8 cellular contexts compared by ENCODE assay signal in genomic region chr18:9915291-9916066, GRCh38. TPM values are rescaled to one million over a fixed set of nuclear protein-coding genes. Genes with fewer than 3 reads are reported as not detected.
A peak's percentile ranks its signal among the peaks of the same experiment; 100 is the strongest.
DNase-seq lines count a peak whose midpoint lies in the region; ATAC-seq and TF ChIP-seq lines count a peak whose summit lies in the region.

No MANE protein-coding gene starts in this region.

- intact Hi-C loops in CD4-positive, alpha-beta memory T cell (cut with micrococcal nuclease): loop anchor here (1.0 to 2.0 kb wide), 3 partner anchors 11 to 779 kb away; partner anchors contain the start of genes ANKRD12 and TWSG1
- intact Hi-C loops in OCI-LY7 (cut with micrococcal nuclease; ENCODE audit: unreplicated experiment) (loop anchor here (2.0 kb wide), 1 partner anchor 301 kb away; the partner anchor contains the start of gene PPP4R1), posterior vena cava (cut with DNase I) (loop anchor here in 1 of 2 donors (10.0 kb wide), 1 partner anchor 201 kb away; no protein-coding TSS in a partner anchor)

- no peaks in the 10 kb centered on the region for H3K27me3 Mint-ChIP-seq in CD4-positive, alpha-beta memory T cell
- H3K27me3 Mint-ChIP-seq in endodermal cell (ENCODE audit: insufficient read depth): peaks cover 6% of the 10 kb centered on the region

- H3K36me3 Mint-ChIP-seq in CD4-positive, alpha-beta memory T cell: peaks cover 0 to 9% of the 10 kb centered on the region in 2 donors
- no peaks in the 10 kb centered on the region for H3K36me3 Mint-ChIP-seq in endodermal cell (ENCODE audit: low read depth)

- no peaks in the 10 kb centered on the region for H3K27me3 ChIP-seq in CD4-positive, alpha-beta memory T cell (ENCODE audit: insufficient read depth, low read length)
- peaks cover 4% of the 10 kb centered on the region for H3K27me3 ChIP-seq in endodermal cell (ENCODE audit: control insufficient read depth, insufficient read depth, low read length, poor library complexity, severe bottlenecking)
- no peaks in the 10 kb centered on the region for H3K27me3 ChIP-seq in neuron (ENCODE audit: insufficient read depth, low read length)

- H3K4me3 ChIP-seq in CD4-positive, alpha-beta memory T cell (ENCODE audit: low read length in 2 of 2): peak overlapping the region; percentile 26 to 79
- H3K4me3 ChIP-seq in OCI-LY7 (ENCODE audit: low read depth, low read length, poor library complexity, severe bottlenecking) (peak overlapping the region; percentile 99), endodermal cell (ENCODE audit: low read length) (peak overlapping the region; percentile 87), neuron (ENCODE audit: low read length) (peak overlapping the region; percentile 70)

- 34 to 54% methylated on average over 4 to 5 of the region's 5 CpGs for WGBS in endodermal cell (ENCODE audit: insufficient coverage in 1 of 2, insufficient read length in 1 of 2), 2 experiments

- peak overlapping the region; percentile 71 for H3K9ac ChIP-seq in endodermal cell (ENCODE audit: extremely low read depth, low read length, poor library complexity, severe bottlenecking)

- H3K9me3 Mint-ChIP-seq in CD4-positive, alpha-beta memory T cell: peaks cover 0 to 2% (median 0%) of the 10 kb centered on the region in 8 donors
- no peaks in the 10 kb centered on the region for H3K9me3 Mint-ChIP-seq in endodermal cell

- CTCF ChIA-PET in CD4-positive, alpha-beta memory T cell (lab: Charles Lee; ENCODE audit: partially characterized antibody): interaction anchor here (0.9 to 1.5 kb wide), 3 partner anchors 11 to 303 kb away, joined by 4 to 5 read pairs (median 4); no protein-coding TSS in a partner anchor
- CTCF ChIA-PET in OCI-LY7 (lab: Charles Lee; ENCODE audit: unreplicated experiment): no interaction called here

- H4K20me1 ChIP-seq in OCI-LY7 (ENCODE audit: insufficient read depth, low read length): peaks cover 54% of the 10 kb centered on the region

- H3K9me2 ChIP-seq in OCI-LY7 (ENCODE audit: insufficient read depth, low read length): no peaks in the 10 kb centered on the region

- no peaks in the 10 kb centered on the region for H3K36me3 ChIP-seq in CD4-positive, alpha-beta memory T cell (ENCODE audit: insufficient read depth, low read length)
- H3K36me3 ChIP-seq in OCI-LY7 (ENCODE audit: insufficient read depth, low read length): no peaks in the 10 kb centered on the region; the same call in 1 of the 2 replicates
- no peaks in the 10 kb centered on the region for H3K36me3 ChIP-seq in endodermal cell (ENCODE audit: control insufficient read depth, insufficient read depth, low read length)
- no peaks in the 10 kb centered on the region for H3K36me3 ChIP-seq in neuron (ENCODE audit: insufficient read depth, low read length)

- H3K79me2 ChIP-seq in OCI-LY7 (ENCODE audit: insufficient read depth, low read depth, low read length): peaks cover 62% of the 10 kb centered on the region

- POLR2A ChIA-PET in CD4-positive, alpha-beta memory T cell (lab: Charles Lee; ENCODE audit: partially characterized antibody): interaction anchor here (1.1 to 3.7 kb wide), 6 partner anchors 8 to 779 kb away, joined by 3 to 27 read pairs (median 8); partner anchors contain the start of genes ANKRD12 and NAPG
- POLR2A ChIA-PET in OCI-LY7 (lab: Charles Lee): interaction anchor here (0.6 to 1.6 kb wide), 4 partner anchors 8 to 1652 kb away, joined by 3 read pairs; no protein-coding TSS in a partner anchor

- BruUV-seq in OCI-LY7 (replicated peaks; lab: Mats Ljungman, UMichigan): no TSS peak

- H3K4me1 ChIP-seq in CD4-positive, alpha-beta memory T cell (ENCODE audit: insufficient read depth, low read length): peaks cover 59% of the 10 kb centered on the region
- peaks cover 48% of the 10 kb centered on the region for H3K4me1 ChIP-seq in OCI-LY7 (ENCODE audit: insufficient read depth, low read length, poor library complexity, severe bottlenecking)
- peaks cover 9% of the 10 kb centered on the region for H3K4me1 ChIP-seq in endodermal cell (ENCODE audit: control insufficient read depth, insufficient read depth, low read length)
- peaks cover 21% of the 10 kb centered on the region for H3K4me1 ChIP-seq in neuron (ENCODE audit: insufficient read depth, low read length)

- peak overlapping the region; percentile 92 to 96 (median 95) for H3K27ac Mint-ChIP-seq in CD4-positive, alpha-beta memory T cell
- H3K27ac Mint-ChIP-seq in endodermal cell: peak overlapping the region; percentile 58

- DNase-seq in CD4-positive, alpha-beta memory T cell: no peak
- DNase-seq in OCI-LY7 (ENCODE audit: low spot score) (no peak), endodermal cell (no peak), NCI-H1105 (lab: John Stamatoyannopoulos, UW) (no peak), posterior vena cava (ENCODE audit: low spot score) (no peak)
- no peak for DNase-seq in stimulated activated CD4-positive, alpha-beta T cell treated with anti-CD3 and anti-CD28 coated beads, Interleukin-4, amount 100 ng/mL, for 4 hours

- no peak overlapping the region for H2AFZ ChIP-seq in OCI-LY7 (ENCODE audit: low read length)
- H2AFZ ChIP-seq in neuron (ENCODE audit: low read depth, low read length): no peak overlapping the region

- H3K9me3 ChIP-seq in CD4-positive, alpha-beta memory T cell (ENCODE audit: control insufficient read depth in 1 of 2, low read length in 2 of 2): no peaks in the 10 kb centered on the region
- H3K9me3 ChIP-seq in OCI-LY7 (ENCODE audit: low read length) (peaks cover 5% of the 10 kb centered on the region), endodermal cell (ENCODE audit: control insufficient read depth, low read length) (no peaks in the 10 kb centered on the region), neuron (ENCODE audit: low read length) (no peaks in the 10 kb centered on the region)

- no peak for TF ChIP-seq CTCF in OCI-LY7 (conservative IDR thresholded peaks at IDR 0.05; ENCODE audit: low read length)
- no peak for TF ChIP-seq CTCF in endodermal cell (conservative IDR thresholded peaks at IDR 0.05)

- no peak for ATAC-seq in GM21529 (IDR thresholded peaks at IDR 0.05; ENCODE audit: unreplicated experiment)

- peak overlapping the region; percentile 92 for H3K4me2 ChIP-seq in OCI-LY7 (ENCODE audit: low read length)

- peaks cover 19 to 32% (median 25%) of the 10 kb centered on the region in 4 donors for H3K4me1 Mint-ChIP-seq in CD4-positive, alpha-beta memory T cell
- peaks cover 17% of the 10 kb centered on the region for H3K4me1 Mint-ChIP-seq in endodermal cell

- H3K4me3 Mint-ChIP-seq in CD4-positive, alpha-beta memory T cell: peak overlapping the region; percentile 85 to 94 (median 92)
- H3K4me3 Mint-ChIP-seq in endodermal cell: peak overlapping the region; percentile 79

- peak overlapping the region; percentile 97 for H3K27ac ChIP-seq in CD4-positive, alpha-beta memory T cell (ENCODE audit: low read depth, low read length)
- H3K27ac ChIP-seq in OCI-LY7 (ENCODE audit: low read depth, low read length, poor library complexity, severe bottlenecking) (peak overlapping the region; percentile 81), endodermal cell (ENCODE audit: low read depth, low read length) (no peak overlapping the region)

RNA-seq across cellular contexts. Expression of gene VAPA, which starts 1.7 kb away (rescaled TPM):
- total RNA-seq in CD4-positive, alpha-beta memory T cell: 100 to 1,000 TPM; 113 to 116 TPM
- 100 to 1,000 TPM; 206 to 280 TPM for polyA plus RNA-seq in CD4-positive, alpha-beta memory T cell
- total RNA-seq in OCI-LY7 (2014; rRNA removed; shearing (Covaris generic)): 176 and 184 TPM in 2 replicates
- total RNA-seq in OCI-LY7 (2022): 139 and 151 TPM in 2 replicates
- 100 to 1,000 TPM; 122 to 168 TPM for total RNA-seq in endodermal cell
- polyA plus RNA-seq in endodermal cell (2013, experiment 1 of 2): 166 TPM
- 158 TPM for polyA plus RNA-seq in endodermal cell (2013, experiment 2 of 2)
- 100 to 1,000 TPM; 172 to 203 TPM for total RNA-seq in posterior vena cava

RNA-seq across cellular contexts. Expression of gene TXNDC2, which starts 29.7 kb away (rescaled TPM):
- not detected for total RNA-seq in CD4-positive, alpha-beta memory T cell
- polyA plus RNA-seq in CD4-positive, alpha-beta memory T cell: not detected
- total RNA-seq in OCI-LY7 (2014; rRNA removed; shearing (Covaris generic)): not detected in 2 replicates
- not detected in 2 replicates for total RNA-seq in OCI-LY7 (2022)
- total RNA-seq in endodermal cell: not detected
- 0.07 TPM for polyA plus RNA-seq in endodermal cell (2013, experiment 1 of 2)
- not detected for polyA plus RNA-seq in endodermal cell (2013, experiment 2 of 2)
- total RNA-seq in posterior vena cava: under 1 TPM; 0.19 to 0.29 TPM
